Comparison of ENCODE assay signal across 27 cellular contexts in genomic region chr17:82348434-82348833, GRCh38. TPM values are rescaled to one million over a fixed set of nuclear protein-coding genes. Genes with fewer than 3 reads are reported as not detected.
"Had no signal": no experiment of that assay in that cellular context is flagged by ENCODE, and none has a peak within 500 bp of the region (broad histone marks: within the 10 kb centered on the region; RNA-seq: fewer than 3 reads in every experiment).

No MANE protein-coding gene starts in this region.

- H3K4me1 ChIP-seq: upper lobe of right lung had no signal

- H3K27me3 ChIP-seq: right lobe of liver had no signal

- H3K36me3 ChIP-seq: esophagus squamous epithelium, right lobe of liver, upper lobe of right lung, WERI-Rb-1 had no signal

- H3K9me3 ChIP-seq: esophagus squamous epithelium, right lobe of liver, upper lobe of right lung had no signal

- H3K27ac ChIP-seq: epithelial cell of prostate, esophagus squamous epithelium, right lobe of liver, upper lobe of right lung, WERI-Rb-1 had no signal

- ATAC-seq: activated naive CD4-positive, alpha-beta T cell treated with anti-CD3 and anti-CD28 coated beads, Interleukin-2, amount 50 U/mL, for 72 hours; activated T-cell treated with anti-CD3 and anti-CD28 coated beads, Interleukin-2, amount 50 U/mL, for 72 hours; left cardiac atrium; naive thymus-derived CD4-positive, alpha-beta T cell; right lobe of liver; stimulated activated naive CD8-positive, alpha-beta T cell treated with anti-CD3 and anti-CD28 coated beads, Interleukin-15, Interleukin-2, amounts not matched to agents 100 U/mL and 50 U/mL, for 24 hours; T-helper 17 cell; upper lobe of right lung had no signal

- DNase-seq: activated CD4-positive, CD25-positive, alpha-beta regulatory T cell treated with anti-CD3 and anti-CD28 coated beads, Interleukin-2, amount 50 U/mL, for 72 hours; activated naive CD4-positive, alpha-beta T cell; activated T-cell treated with anti-CD3 and anti-CD28 coated beads for 4 hours; activated T-cell treated with anti-CD3 and anti-CD28 coated beads, Interleukin-2, amount 50 U/mL, for 72 hours; effector CD8-positive, alpha-beta T cell; esophagus squamous epithelium; foreskin melanocyte; left cardiac atrium; mammary epithelial cell; midbrain; naive thymus-derived CD4-positive, alpha-beta T cell; stimulated activated CD4-positive, alpha-beta T cell treated with anti-CD3 and anti-CD28 coated beads, Interleukin-2, amount 100 ng/mL, for 48 hours; stimulated activated naive CD8-positive, alpha-beta T cell treated with anti-CD3 and anti-CD28 coated beads, Interleukin-15, Interleukin-2, amounts not matched to agents 100 U/mL and 50 U/mL, for 24 hours; substantia nigra; T-helper 17 cell; T1000; upper lobe of right lung; WERI-Rb-1 had no signal

- H3K4me3 ChIP-seq: esophagus squamous epithelium, right lobe of liver, upper lobe of right lung had no signal

RNA-seq across cellular contexts. Expression of gene TEX19, which starts 10.6 kb away (rescaled TPM):
- total RNA-seq: bronchial epithelial cell; dermis microvascular lymphatic vessel endothelial cell; esophagus squamous epithelium; left cardiac atrium; mammary epithelial cell; naive thymus-derived CD4-positive, alpha-beta T cell; omental fat pad; right lobe of liver; T-helper 17 cell; upper lobe of right lung had no signal
- polyA plus RNA-seq: keratinocyte; liver; mammary epithelial cell; naive thymus-derived CD4-positive, alpha-beta T cell had no signal

RNA-seq across cellular contexts. Expression of gene SECTM1, which starts 14.9 kb away (rescaled TPM):
- total RNA-seq: neural crest cell had no signal

RNA-seq across cellular contexts. Expression of gene UTS2R, which starts 23.1 kb away (rescaled TPM):
- total RNA-seq: bronchial epithelial cell; dermis microvascular lymphatic vessel endothelial cell; esophagus squamous epithelium; liver; mammary epithelial cell; naive thymus-derived CD4-positive, alpha-beta T cell; neural crest cell; omental fat pad; right lobe of liver; T-helper 17 cell; upper lobe of right lung had no signal
- polyA plus RNA-seq: keratinocyte; liver; mammary epithelial cell; naive thymus-derived CD4-positive, alpha-beta T cell had no signal

RNA-seq across cellular contexts. Expression of gene CD7, which starts 31.0 kb away (rescaled TPM):
- total RNA-seq: bronchial epithelial cell, dermis microvascular lymphatic vessel endothelial cell, mammary epithelial cell, neural crest cell had no signal
- polyA plus RNA-seq: keratinocyte, mammary epithelial cell had no signal
